In genomic region chr11:70506986-70507385, GRCh38 we compare ENCODE assay signal across 29 cellular contexts.
"Had no signal": no experiment of that assay in that cellular context is flagged by ENCODE, and none has a peak within 500 bp of the region (broad histone marks: within the 10 kb centered on the region; RNA-seq: fewer than 3 reads in every experiment).

No MANE protein-coding gene starts in this region.

- H3K9me3 ChIP-seq: ovary, psoas muscle, testis had no signal

- ATAC-seq: psoas muscle; stimulated activated naive CD8-positive, alpha-beta T cell treated with anti-CD3 and anti-CD28 coated beads, Interleukin-15, Interleukin-2, amounts not matched to agents 100 U/mL and 50 U/mL, for 24 hours; T-helper 17 cell had no signal

- H3K27ac ChIP-seq: epithelial cell of prostate, esophagus squamous epithelium, left ventricle myocardium inferior, neutrophil, ovary, psoas muscle, right atrium auricular region, testis, transverse colon, WERI-Rb-1 had no signal

- DNase-seq: activated CD4-positive, alpha-beta memory T cell treated with anti-CD3 and anti-CD28 coated beads for 36 hours; activated CD4-positive, alpha-beta T cell treated with anti-CD3 and anti-CD28 coated beads, Interleukin-2, amount 10 ng/mL, durations not matched to agents 24 days and 14 days; activated CD4-positive, CD25-positive, alpha-beta regulatory T cell treated with anti-CD3 and anti-CD28 coated beads, Interleukin-2, amount 50 U/mL, for 72 hours; activated CD8-positive, alpha-beta memory T cell treated with anti-CD3 and anti-CD28 coated beads, Interleukin-2, amount 50 U/mL, for 4 hours; activated gamma-delta T cell; activated naive CD4-positive, alpha-beta T cell treated with anti-CD3 and anti-CD28 coated beads, Interleukin-2, amount 10 ng/mL, durations not matched to agents 7 days and 5 days; activated naive CD8-positive, alpha-beta T cell treated with anti-CD3 and anti-CD28 coated beads, Interleukin-2, amount 10 ng/mL, durations not matched to agents 7 days and 5 days; activated T-cell treated with anti-CD3 and anti-CD28 coated beads, Interleukin-2, amount 50 U/mL, for 1 hour; dermis blood vessel endothelial cell; effector CD4-positive, alpha-beta T cell; esophagus squamous epithelium; foreskin melanocyte; kidney glomerular epithelial cell; mammary epithelial cell; naive B cell; nephron progenitor cell; stimulated activated CD4-positive, alpha-beta T cell treated with anti-CD3 and anti-CD28 coated beads, Interleukin-4, amount 100 ng/mL, for 1 hour; stimulated activated naive CD8-positive, alpha-beta T cell treated with anti-CD3 and anti-CD28 coated beads, Interleukin-15, Interleukin-2, amounts not matched to agents 100 U/mL and 50 U/mL, for 24 hours; T-helper 17 cell; T1000; testis; transverse colon; WERI-Rb-1 had no signal

- H3K4me3 ChIP-seq: esophagus squamous epithelium, left ventricle myocardium inferior, ovary, psoas muscle, right atrium auricular region, testis, transverse colon had no signal

- H3K4me1 ChIP-seq: esophagus squamous epithelium, left ventricle myocardium inferior, psoas muscle, right atrium auricular region, testis, transverse colon had no signal

- H3K27me3 ChIP-seq: neutrophil, ovary, right atrium auricular region, testis, transverse colon had no signal

- H3K36me3 ChIP-seq: esophagus squamous epithelium, left ventricle myocardium inferior, neutrophil, ovary, right atrium auricular region, transverse colon, WERI-Rb-1 had no signal
